Comparison of ENCODE assay signal across 12 cellular contexts in genomic region chr15:81189583-81190283, GRCh38. TPM values are rescaled to one million over a fixed set of nuclear protein-coding genes. Genes with fewer than 3 reads are reported as not detected.
A peak's percentile ranks its signal among the peaks of the same experiment; 100 is the strongest.
DNase-seq lines count a peak whose midpoint lies in the region; ATAC-seq, FAIRE-seq and TF ChIP-seq lines count a peak whose summit lies in the region.
"Had no signal": no experiment of that assay in that cellular context is flagged by ENCODE, and none has a peak within 500 bp of the region (broad histone marks: within the 10 kb centered on the region; RNA-seq: fewer than 3 reads in every experiment).

No MANE protein-coding gene starts in this region.

- H3K36me3 ChIP-seq in GM23338 (ENCODE audit: insufficient read depth), result no peaks in the 10 kb centered on the region
- no peaks in the 10 kb centered on the region for H3K36me3 ChIP-seq in mammary epithelial cell (ENCODE audit: insufficient read depth, low read length)
- H3K36me3 ChIP-seq in kidney (ENCODE audit: control insufficient read depth in 1 of 2, insufficient read depth in 2 of 2, low read length in 2 of 2), result no peaks in the 10 kb centered on the region
- no peaks in the 10 kb centered on the region for H3K36me3 ChIP-seq in thoracic aorta

- H3F3A ChIP-seq in GM23338 (replicated peaks; ENCODE audit: low read depth), result no peaks in the 10 kb centered on the region

- no peaks in the 10 kb centered on the region for H3K36me3 Mint-ChIP-seq in GM23338 (ENCODE audit: low read depth)

- H3K9me3 ChIP-seq in mammary epithelial cell (replicated peaks; ENCODE audit: insufficient read depth, low read length) (no peaks in the 10 kb centered on the region), kidney (ENCODE audit: control insufficient read depth in 1 of 2, low read length in 2 of 2) (no peaks in the 10 kb centered on the region), thoracic aorta (no peaks in the 10 kb centered on the region)

- H2AFZ ChIP-seq in GM23338 (peak overlapping the region; percentile 66; the same call in 1 of the 2 replicates), mammary epithelial cell (ENCODE audit: low read depth, low read length) (peak overlapping the region; percentile 82)

- H3K27me3 ChIP-seq in GM23338 (ENCODE audit: insufficient read depth) (no peaks in the 10 kb centered on the region), mammary epithelial cell (ENCODE audit: insufficient read depth, low read length) (no peaks in the 10 kb centered on the region), thoracic aorta (replicated peaks; ENCODE audit: insufficient read depth) (no peaks in the 10 kb centered on the region)

- peaks cover 3% of the 10 kb centered on the region for H3K27me3 Mint-ChIP-seq in GM23338 (ENCODE audit: insufficient read depth, low read depth, poor library complexity)

- FAIRE-seq in kidney (lab: Jason Lieb, UNC), result no peak
- FAIRE-seq: H54 had no signal

- dilution Hi-C loops in mammary epithelial cell (cut with HindIII; ENCODE audit: low sequenced_read_pairs), result no loop called here

- peak overlapping the region; percentile 3 for H3K9ac ChIP-seq in mammary epithelial cell (ENCODE audit: insufficient read depth, low read length)
- no peak overlapping the region for H3K9ac ChIP-seq in kidney (ENCODE audit: low read length in 2 of 2)

- no peaks in the 10 kb centered on the region for H3K9me2 ChIP-seq in GM23338 (ENCODE audit: insufficient read depth)

- H3K4me1 ChIP-seq in GM23338 (ENCODE audit: insufficient read depth) (no peaks in the 10 kb centered on the region), mammary epithelial cell (ENCODE audit: insufficient read depth, low read length) (peaks cover 17% of the 10 kb centered on the region), kidney (ENCODE audit: control insufficient read depth in 1 of 2, insufficient read depth in 1 of 2, low read depth in 1 of 2, low read length in 2 of 2) (no peaks in the 10 kb centered on the region), thoracic aorta (ENCODE audit: control insufficient read depth in 1 of 2, low read depth in 2 of 2) (no peaks in the 10 kb centered on the region)

- no peaks in the 10 kb centered on the region for H3K9me3 Mint-ChIP-seq in GM23338

- H3K4me1 Mint-ChIP-seq in GM23338, result no peaks in the 10 kb centered on the region

- H3K4me3 Mint-ChIP-seq in GM23338, result no peak overlapping the region

- no peak for TF ChIP-seq CTCF in GM23338 (conservative IDR thresholded peaks at IDR 0.05; ENCODE audit: low read depth in 2 of 2)
- no peak for TF ChIP-seq CTCF in mammary epithelial cell (conservative IDR thresholded peaks at IDR 0.05 in 1 of 2, IDR thresholded peaks at IDR 0.05 in 1 of 2; ENCODE audit: extremely low read depth in 1 of 2, insufficient read depth in 1 of 2, low read depth in 1 of 2, low read length in 2 of 2)
- no peak for TF ChIP-seq CTCF in kidney (IDR thresholded peaks at IDR 0.05; ENCODE audit: borderline replicate concordance, extremely low read depth, insufficient read depth)
- TF ChIP-seq CTCF in thoracic aorta (IDR thresholded peaks at IDR 0.05), result no peak
- no peak for TF ChIP-seq CTCF in GM10248 (IDR thresholded peaks at IDR 0.05; ENCODE audit: control extremely low read depth, extremely low read depth, low read depth, missing control alignments)

- intact Hi-C loops in mammary epithelial cell (cut with micrococcal nuclease) (loop anchor here (2.0 kb wide), 2 partner anchors 29 to 79 kb away; no protein-coding TSS in a partner anchor), kidney (cut with DNase I) (no loop called here)

- in situ Hi-C loops in mammary epithelial cell (cut with MboI; ENCODE audit: low sequenced_read_pairs in 2 of 2), result no loop called here

- BruUV-seq in mammary epithelial cell (replicated peaks; lab: Mats Ljungman, UMichigan), result no TSS peak

- under 1% methylated on average over 11 of the region's 11 CpGs for WGBS in mammary epithelial cell (ENCODE audit: low coverage, missing lambda C conversion rate)

- no peak overlapping the region for H3K27ac ChIP-seq in GM23338 (ENCODE audit: low read depth)
- peak overlapping the region; percentile 31 for H3K27ac ChIP-seq in mammary epithelial cell (ENCODE audit: insufficient read depth, low read depth, low read length)
- H3K27ac ChIP-seq in kidney (ENCODE audit: low read depth in 2 of 2, low read length in 2 of 2), result no peak overlapping the region
- peak overlapping the region in 1 of 2 donors; percentile 44 for H3K27ac ChIP-seq in thoracic aorta

- ATAC-seq in GM23338, result no peak
- ATAC-seq in thoracic aorta (ENCODE audit: insufficient number of reproducible peaks, low FRiP score, low read depth), result peak; percentile 33
- no peak for ATAC-seq in GM18868 (IDR thresholded peaks at IDR 0.05; ENCODE audit: unreplicated experiment)

- H3K4me3 ChIP-seq in GM23338, result no peak overlapping the region
- H3K4me3 ChIP-seq in mammary epithelial cell (replicated peaks in 1 of 3; ENCODE audit: insufficient read depth in 1 of 3, low read depth in 2 of 3, low read length in 3 of 3), result no peak overlapping the region
- no peak overlapping the region for H3K4me3 ChIP-seq in kidney (ENCODE audit: low read length in 2 of 2)
- H3K4me3 ChIP-seq in thoracic aorta, result no peak overlapping the region

- CTCF ChIA-PET in mammary epithelial cell (lab: Charles Lee; ENCODE audit: low non-redundant PET) (no interaction called here), GM10248 (lab: Yijun Ruan, JAX) (interaction anchor here (3.0 kb wide), 1 partner anchor 77 kb away, joined by 18 read pairs; no protein-coding TSS in a partner anchor)

- H3K4me2 ChIP-seq in GM23338 (no peak overlapping the region), mammary epithelial cell (ENCODE audit: insufficient read depth, low read depth, low read length) (peak overlapping the region; percentile 49)

- H3K79me2 ChIP-seq in GM23338 (replicated peaks; ENCODE audit: insufficient read depth), result no peaks in the 10 kb centered on the region
- no peaks in the 10 kb centered on the region for H3K79me2 ChIP-seq in mammary epithelial cell (ENCODE audit: insufficient read depth, low read length)

- POLR2A ChIA-PET in GM10248 (lab: Yijun Ruan, JAX), result no interaction called here

- H3K27ac Mint-ChIP-seq in GM23338, result no peak overlapping the region

- no peaks in the 10 kb centered on the region for H4K20me1 ChIP-seq in GM23338 (replicated peaks; ENCODE audit: insufficient read depth)
- H4K20me1 ChIP-seq in mammary epithelial cell (ENCODE audit: insufficient read depth, low read length), result no peaks in the 10 kb centered on the region

- DNase-seq in GM23338 (ENCODE audit: low spot score) (no peak), mammary epithelial cell (peak; percentile 63), kidney (peak; percentile 89), thoracic aorta (ENCODE audit: low spot score) (no peak), GM10248 (ENCODE audit: extremely low spot score) (no peak), T1000 (lab: John Stamatoyannopoulos, UW) (no peak), putamen (ENCODE audit: low spot score) (no peak)
- DNase-seq: NCI-H1694 treated with DMSO at 0.1 percent for 48 hours, SHP77 treated with DMSO at 0.1 percent for 48 hours had no signal

TF ChIP-seq in GM23338, 12 proteins besides CTCF, POLR2A, EP300 and RAD21 (continues in another document):
- TF ChIP-seq ZNF331 (CRISPR knock-in tag; IDR thresholded peaks at IDR 0.05; ENCODE audit: low read depth) (no peak), ETS1 (IDR thresholded peaks at IDR 0.05) (no peak)

RNA-seq across cellular contexts. Expression of gene IL16, which starts 6.9 kb away (rescaled TPM):
- total RNA-seq in GM23338 (2014; rRNA removed; shearing (Covaris generic)), result not detected in 2 replicates
- polyA plus RNA-seq in GM23338 (2016; fragmentation: Nextera tagmentation; extraction: Ambion mirVana) (0.16 and 0.29 TPM in 2 replicates), mammary epithelial cell (0.32 TPM), kidney (ENCODE audit: insufficient read depth, low read depth, low replicate concordance) (1.4 TPM)
- total RNA-seq in mammary epithelial cell (1 to 10 TPM; 1.7 to 2.3 TPM), kidney (19.9 TPM), thoracic aorta (10 to 100 TPM; 11.1 to 17.1 TPM)
- 2.8 TPM for polyA minus RNA-seq in mammary epithelial cell
- polyA plus RNA-seq: neural cell had no signal

RNA-seq across cellular contexts. Expression of gene CFAP161, which starts 55.7 kb away (rescaled TPM):
- not detected in 2 replicates for total RNA-seq in GM23338 (2014; rRNA removed; shearing (Covaris generic))
- polyA plus RNA-seq in GM23338 (2016; fragmentation: Nextera tagmentation; extraction: Ambion mirVana) (0.13 TPM in 1 of 2 replicates, not detected in the other), mammary epithelial cell (0.03 TPM), kidney (ENCODE audit: insufficient read depth, low read depth, low replicate concordance) (not detected)
- total RNA-seq in mammary epithelial cell (under 1 TPM in 1 of 2 donors, not detected in 1; 0.17 TPM), kidney (0.50 TPM), thoracic aorta (1 to 10 TPM in 1 of 2 donors, not detected in 1; 1.1 TPM)
- not detected for polyA minus RNA-seq in mammary epithelial cell
- polyA plus RNA-seq: neural cell had no signal

Comparison
In these comparisons a context has a peak if more than half of its experiments do, and no peak if none do; other contexts are left out.
1. DNase-seq: peak in mammary epithelial cell (single experiment) and kidney (single experiment); none in GM23338 (single experiment), thoracic aorta (single experiment), GM10248 (single experiment), T1000 (single experiment) and putamen (single experiment).